7 cellular contexts compared by ENCODE assay signal in the genomic region with DNA sequence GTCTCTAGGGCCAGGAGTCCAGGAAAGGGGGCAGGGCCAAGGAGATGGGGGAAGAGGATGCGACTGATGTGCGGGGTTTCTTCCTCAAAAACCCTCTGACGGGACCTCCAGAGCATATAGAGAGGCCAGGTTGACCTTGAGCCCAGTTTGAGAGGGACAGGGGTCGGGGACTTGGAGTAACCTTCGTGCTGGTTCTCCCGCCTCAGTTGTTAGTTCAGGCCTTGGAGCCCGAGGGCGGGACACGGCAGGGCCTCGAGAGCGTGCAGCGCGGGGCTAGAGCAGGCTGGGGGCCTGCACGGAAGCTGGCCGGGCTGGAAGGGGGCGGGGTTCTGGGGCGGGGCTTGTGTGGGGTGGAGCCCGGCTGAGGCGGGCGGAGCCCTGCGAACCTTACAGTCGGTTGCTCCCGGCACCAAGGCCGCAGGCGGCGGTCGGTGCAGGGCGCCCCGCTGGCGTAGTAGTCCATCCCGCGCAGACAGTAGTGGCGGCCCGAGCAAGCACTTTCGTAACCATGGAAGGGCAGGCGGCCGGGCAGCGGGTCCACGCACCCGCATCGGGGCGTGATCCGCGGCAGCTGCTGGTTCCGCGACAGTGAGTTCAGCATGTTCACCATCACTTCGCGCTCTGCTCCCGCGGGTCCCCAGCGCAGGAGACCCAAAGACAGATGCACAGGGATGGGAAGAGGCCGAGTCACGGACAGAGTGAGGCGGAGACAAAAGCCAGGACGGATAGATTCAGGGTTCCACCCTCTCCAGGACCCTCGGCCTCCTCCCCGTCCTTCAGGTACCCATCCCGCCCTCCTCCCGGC. TPM values are rescaled to one million over a fixed set of nuclear protein-coding genes. Genes with fewer than 3 reads are reported as not detected.
DNase-seq lines count a peak whose midpoint lies in the region; ATAC-seq and TF ChIP-seq lines count a peak whose summit lies in the region.

No MANE protein-coding gene starts in this region.

- H3F3A ChIP-seq in SK-N-SH (replicated peaks; ENCODE audit: insufficient read depth) = peaks cover 4% of the 10 kb centered on the region

- H3K9me3 Mint-ChIP-seq in activated naive CD4-positive, alpha-beta T cell treated with anti-CD3 and anti-CD28 coated beads, Interleukin-2, amount 50 U/mL, for 24 hours = no peaks in the 10 kb centered on the region

- H3K4me1 Mint-ChIP-seq in activated naive CD4-positive, alpha-beta T cell treated with anti-CD3 and anti-CD28 coated beads, Interleukin-2, amount 50 U/mL, for 24 hours = peaks cover 41% of the 10 kb centered on the region

- POLR2A ChIA-PET in SK-N-SH (lab: Yijun Ruan, JAX) = no interaction called here

- H3K27me3 Mint-ChIP-seq in activated naive CD4-positive, alpha-beta T cell treated with anti-CD3 and anti-CD28 coated beads, Interleukin-2, amount 50 U/mL, for 24 hours = no peaks in the 10 kb centered on the region

- H2AFZ ChIP-seq in Karpas-422 (ENCODE audit: low read length) = peak overlapping the region; percentile 94
- peak overlapping the region; percentile 96 for H2AFZ ChIP-seq in SK-N-SH (ENCODE audit: low read depth)

- H3K4me3 ChIP-seq in Karpas-422 (ENCODE audit: low read length) (peak overlapping the region; percentile 71), SK-N-SH (ENCODE audit: low read depth in 2 of 2, low read length in 1 of 2) (peak overlapping the region; percentile 46 to 58; a peak in 3 of 4 replicates), suprapubic skin (peak overlapping the region; percentile 59)

- ATAC-seq in GM18868 (IDR thresholded peaks at IDR 0.05; ENCODE audit: unreplicated experiment) = peak; percentile 38

- TF ChIP-seq CTCF in SK-N-SH (IDR thresholded peaks at IDR 0.05) = no peak
- no peak for TF ChIP-seq CTCF in suprapubic skin (IDR thresholded peaks at IDR 0.05)

- H4K20me1 ChIP-seq in Karpas-422 (ENCODE audit: insufficient read depth, low read depth, low read length) = no peaks in the 10 kb centered on the region
- H4K20me1 ChIP-seq in SK-N-SH (ENCODE audit: insufficient read depth) = no peaks in the 10 kb centered on the region

- H3K36me3 ChIP-seq in Karpas-422 (ENCODE audit: insufficient read depth, low read length) (no peaks in the 10 kb centered on the region), SK-N-SH (replicated peaks in 1 of 2; ENCODE audit: control insufficient read depth in 1 of 2, insufficient read depth in 2 of 2, low read length in 1 of 2) (no peaks in the 10 kb centered on the region), suprapubic skin (no peaks in the 10 kb centered on the region)

- WGBS in SK-N-SH (ENCODE audit: low lambda C conversion rate) = 39% methylated on average over 27 of the region's 59 CpGs
- WGBS in suprapubic skin = 6% methylated on average over 32 of the region's 59 CpGs

- CTCF ChIA-PET in SK-N-SH (lab: Yijun Ruan, JAX) = interaction anchor here (0.7 to 8.0 kb wide), 13 partner anchors 24 to 223 kb away, joined by 3 to 149 read pairs (median 5); no protein-coding TSS in a partner anchor

- H3K27ac ChIP-seq in Karpas-422 (ENCODE audit: low read length) = no peak overlapping the region
- H3K27ac ChIP-seq in SK-N-SH (ENCODE audit: low read depth in 2 of 2, low read length in 1 of 2) = no peak overlapping the region; a peak in 1 of 4 replicates
- no peak overlapping the region for H3K27ac ChIP-seq in suprapubic skin

- peak; percentile 92 for DNase-seq in Karpas-422
- DNase-seq in SK-N-SH = peak; percentile 94
- peak; percentile 67 for DNase-seq in glomerular visceral epithelial cell (ENCODE audit: extremely low spot score)
- DNase-seq in nucleus accumbens (lab: John Stamatoyannopoulos, UW) = peak in 52 of 56 donors; percentile 23 to 85 (median 69)
- peak in 1 of 2 donors; percentile 88 for DNase-seq in suprapubic skin (ENCODE audit: low spot score in 2 of 2)

- peak overlapping the region; percentile 89 for H3K4me3 Mint-ChIP-seq in activated naive CD4-positive, alpha-beta T cell treated with anti-CD3 and anti-CD28 coated beads, Interleukin-2, amount 50 U/mL, for 24 hours

- peaks cover 36% of the 10 kb centered on the region for H3K4me1 ChIP-seq in Karpas-422 (ENCODE audit: low read length)
- H3K4me1 ChIP-seq in SK-N-SH (ENCODE audit: control insufficient read depth in 1 of 2, insufficient read depth in 2 of 2, low read depth in 1 of 2, low read length in 1 of 2) = peaks cover 7 to 17% of the 10 kb centered on the region in 2 experiments; a peak in 3 of 4 replicates
- peaks cover 44% of the 10 kb centered on the region for H3K4me1 ChIP-seq in suprapubic skin

- H3K36me3 Mint-ChIP-seq in activated naive CD4-positive, alpha-beta T cell treated with anti-CD3 and anti-CD28 coated beads, Interleukin-2, amount 50 U/mL, for 24 hours = no peaks in the 10 kb centered on the region

- TF ChIP-seq POLR2A in suprapubic skin (IDR thresholded peaks at IDR 0.05) = no peak

- H3K9me2 ChIP-seq in Karpas-422 (replicated peaks; ENCODE audit: insufficient read depth, low read length) (no peaks in the 10 kb centered on the region), SK-N-SH (no peaks in the 10 kb centered on the region)

- H3K9me3 ChIP-seq in Karpas-422 (ENCODE audit: low read length) = no peaks in the 10 kb centered on the region
- H3K9me3 ChIP-seq in SK-N-SH = no peaks in the 10 kb centered on the region
- no peaks in the 10 kb centered on the region for H3K9me3 ChIP-seq in suprapubic skin

- TF ChIP-seq EP300 in SK-N-SH (IDR thresholded peaks at IDR 0.05; ENCODE audit: borderline replicate concordance in 1 of 2, low read depth in 1 of 2, low read length in 1 of 2) = no peak
- TF ChIP-seq EP300 in suprapubic skin (IDR thresholded peaks at IDR 0.05) = no peak

- peak overlapping the region; percentile 69 for H3K9ac ChIP-seq in Karpas-422 (ENCODE audit: low read length)
- H3K9ac ChIP-seq in SK-N-SH = peak overlapping the region; percentile 41; the same call in 1 of the 2 replicates

- no peak for TF ChIP-seq RAD21 in SK-N-SH (IDR thresholded peaks at IDR 0.05; ENCODE audit: low read length)

- no peaks in the 10 kb centered on the region for H3K27me3 ChIP-seq in Karpas-422 (ENCODE audit: low read length)
- H3K27me3 ChIP-seq in SK-N-SH (ENCODE audit: insufficient read depth) = no peaks in the 10 kb centered on the region
- no peaks in the 10 kb centered on the region for H3K27me3 ChIP-seq in suprapubic skin

- H3K27ac Mint-ChIP-seq in activated naive CD4-positive, alpha-beta T cell treated with anti-CD3 and anti-CD28 coated beads, Interleukin-2, amount 50 U/mL, for 24 hours = no peak overlapping the region

- H3K4me2 ChIP-seq in Karpas-422 (ENCODE audit: low read depth, low read length, poor library complexity, severe bottlenecking) = peak overlapping the region; percentile 89
- H3K4me2 ChIP-seq in SK-N-SH = peak overlapping the region; percentile 78

- no peaks in the 10 kb centered on the region for H3K79me2 ChIP-seq in Karpas-422 (ENCODE audit: low read length)
- H3K79me2 ChIP-seq in SK-N-SH (ENCODE audit: insufficient read depth) = no peaks in the 10 kb centered on the region

TF ChIP-seq in SK-N-SH, 30 proteins besides CTCF, POLR2A, EP300 and RAD21 (continues in another document):
- TF ChIP-seq GATA2 (CRISPR knock-in tag; IDR thresholded peaks at IDR 0.05) (no peak), TAF1 (IDR thresholded peaks at IDR 0.05; ENCODE audit: borderline replicate concordance, low read depth, low read length) (peak; percentile 29; the same call in 1 of the 2 replicates), CHD2 (IDR thresholded peaks at IDR 0.05; ENCODE audit: low read length, partially characterized antibody) (no peak), FOSL2 (IDR thresholded peaks at IDR 0.05; ENCODE audit: borderline replicate concordance, low read depth) (no peak), MAX (IDR thresholded peaks at IDR 0.05; ENCODE audit: low read depth) (peak; percentile 87), IRF3 (IDR thresholded peaks at IDR 0.05; ENCODE audit: low read depth, low read length) (no peak), TCF12 (IDR thresholded peaks at IDR 0.05) (no peak), SMC3 (IDR thresholded peaks at IDR 0.05; ENCODE audit: low read depth, low read length) (no peak)
- TF ChIP-seq, protein P1, sequence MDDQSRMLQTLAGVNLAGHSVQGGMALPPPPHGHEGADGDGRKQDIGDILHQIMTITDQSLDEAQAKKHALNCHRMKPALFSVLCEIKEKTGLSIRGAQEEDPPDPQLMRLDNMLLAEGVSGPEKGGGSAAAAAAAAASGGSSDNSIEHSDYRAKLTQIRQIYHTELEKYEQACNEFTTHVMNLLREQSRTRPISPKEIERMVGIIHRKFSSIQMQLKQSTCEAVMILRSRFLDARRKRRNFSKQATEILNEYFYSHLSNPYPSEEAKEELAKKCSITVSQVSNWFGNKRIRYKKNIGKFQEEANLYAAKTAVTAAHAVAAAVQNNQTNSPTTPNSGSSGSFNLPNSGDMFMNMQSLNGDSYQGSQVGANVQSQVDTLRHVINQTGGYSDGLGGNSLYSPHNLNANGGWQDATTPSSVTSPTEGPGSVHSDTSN (IDR thresholded peaks at IDR 0.05) = no peak

RNA-seq across cellular contexts. Expression of gene MYORG, which starts 4.0 kb away (rescaled TPM):
- 0.45 and 1.7 TPM in 2 replicates for total RNA-seq in Karpas-422 (2014; rRNA removed; shearing (Covaris generic); ENCODE audit: low replicate concordance)
- polyA plus RNA-seq in SK-N-SH (2012; rRNA removed) = 0.97 and 1.1 TPM in 2 replicates
- polyA plus RNA-seq in SK-N-SH (2012; cell fraction: cytosol; rRNA removed) = 1.2 and 1.5 TPM in 2 replicates
- polyA plus RNA-seq in SK-N-SH (2012; cell fraction: nucleus; rRNA removed) = 0.92 and 1.2 TPM in 2 replicates
- total RNA-seq in suprapubic skin = 1 to 10 TPM; 5.7 to 8.8 (median 7.3) TPM

RNA-seq across cellular contexts. Expression of gene NUDT2, which starts 51.3 kb away (rescaled TPM):
- 10.4 and 14.2 TPM in 2 replicates for total RNA-seq in Karpas-422 (2014; rRNA removed; shearing (Covaris generic); ENCODE audit: low replicate concordance)
- 47.8 and 65.2 TPM in 2 replicates for polyA plus RNA-seq in SK-N-SH (2012; rRNA removed)
- 56.6 and 57.2 TPM in 2 replicates for polyA plus RNA-seq in SK-N-SH (2012; cell fraction: cytosol; rRNA removed)
- polyA plus RNA-seq in SK-N-SH (2012; cell fraction: nucleus; rRNA removed) = 37.6 and 40.3 TPM in 2 replicates
- total RNA-seq in suprapubic skin = 10 to 100 TPM; 13.2 to 19.7 (median 17.0) TPM

RNA-seq across cellular contexts. Expression of gene KIF24, which starts 51.6 kb away (rescaled TPM):
- 6.5 and 7.0 TPM in 2 replicates for total RNA-seq in Karpas-422 (2014; rRNA removed; shearing (Covaris generic); ENCODE audit: low replicate concordance)
- polyA plus RNA-seq in SK-N-SH (2012; rRNA removed) = 1.2 and 1.4 TPM in 2 replicates
- polyA plus RNA-seq in SK-N-SH (2012; cell fraction: cytosol; rRNA removed) = 0.54 and 0.93 TPM in 2 replicates
- 2.2 and 3.3 TPM in 2 replicates for polyA plus RNA-seq in SK-N-SH (2012; cell fraction: nucleus; rRNA removed)
- 1 to 10 TPM in 2 of 4 donors, under 1 TPM in 2; 0.68 to 1.4 (median 1.0) TPM for total RNA-seq in suprapubic skin
